Comparison of ENCODE assay signal across 11 cellular contexts in the genomic region with DNA sequence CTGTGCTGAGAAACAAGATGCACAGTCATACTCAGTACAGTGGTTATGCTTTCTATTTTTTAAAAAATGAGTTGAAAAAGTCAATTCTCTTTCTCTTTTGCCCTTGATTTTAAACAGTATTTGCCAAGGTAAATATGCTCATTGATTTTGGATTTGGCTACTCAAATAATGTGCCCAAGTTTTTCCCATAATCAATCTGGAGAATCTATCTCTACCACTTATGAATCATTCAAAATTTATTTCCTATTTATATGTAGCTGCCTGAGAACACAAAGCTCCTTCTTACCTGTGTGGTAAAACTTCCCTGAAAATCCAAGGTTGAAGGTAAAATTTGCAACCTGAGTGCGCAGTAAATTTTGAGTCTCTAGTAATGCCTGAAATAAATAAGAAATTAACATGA.
"Had no signal": no experiment of that assay in that cellular context is flagged by ENCODE, and none has a peak within 500 bp of the region (broad histone marks: within the 10 kb centered on the region; RNA-seq: fewer than 3 reads in every experiment).

No MANE protein-coding gene starts in this region.

- ATAC-seq: GM23338, HCT116 had no signal

- H3K36me3 ChIP-seq: HAP-1 had no signal

- H3K27ac ChIP-seq: GM23248 had no signal

- H3K9me3 ChIP-seq: HAP-1 had no signal

- FAIRE-seq: H1, H54 had no signal

- H3K9ac ChIP-seq: GM23248 had no signal

- H3K4me3 ChIP-seq: GM23248, GM23338, HAP-1 had no signal

- DNase-seq: GM23248, GOT3, H7, H9, HCEC 1CT, HFFc6 had no signal
